Comparison of ENCODE assay signal across 8 cellular contexts in genomic region chr10:114525368-114525949, GRCh38.
DNase-seq lines count a peak whose midpoint lies in the region; ATAC-seq and TF ChIP-seq lines count a peak whose summit lies in the region.

No MANE protein-coding gene starts in this region.

- H3K9me3 Mint-ChIP-seq in T-cell (no peaks in the 10 kb centered on the region), HFFc6 (no peaks in the 10 kb centered on the region)

- CTCF ChIA-PET in T-cell (lab: Charles Lee) = interaction anchor here in 1 of 2 donors (0.6 to 4.9 kb wide), 13 partner anchors 8 to 297 kb away, joined by 3 to 88 read pairs (median 4); partner anchors contain the start of gene FHIP2A

- H3K4me3 ChIP-seq in gastroesophageal sphincter = peak overlapping the region; percentile 52
- H3K4me3 ChIP-seq in skin epidermis = peak overlapping the region; percentile 28 to 52 (median 37)

- H3K27me3 ChIP-seq in gastroesophageal sphincter = no peaks in the 10 kb centered on the region

- peak overlapping the region; percentile 75 to 84 (median 82) for H3K27ac ChIP-seq in gastroesophageal sphincter
- peak overlapping the region in 18 of 21 experiments; percentile 9 to 87 (median 81) for H3K27ac ChIP-seq in skin epidermis

- WGBS in gastroesophageal sphincter (ENCODE audit: low coverage in 1 of 2), 2 donors = 9 to 16% methylated on average over 7 to 8 of the region's 8 CpGs

- TF ChIP-seq EP300 in gastroesophageal sphincter (IDR thresholded peaks at IDR 0.05) = no peak

- H3K4me3 Mint-ChIP-seq in T-cell (peak overlapping the region; percentile 93 to 94 (median 94)), HFFc6 (no peak overlapping the region)

- DNase-seq in NCI-H1417 (lab: John Stamatoyannopoulos, UW) (peak; percentile 0 to 59 (median 36)), NCI-H1417 treated with DMSO at 0.1 percent for 48 hours (lab: John Stamatoyannopoulos, UW) (no peak), T-cell (peak in 11 of 34 experiments; percentile 29 to 49 (median 42)), HFFc6 (no peak), ACHN (no peak)

- H3K9me3 ChIP-seq in gastroesophageal sphincter = no peaks in the 10 kb centered on the region

- POLR2A ChIA-PET in T-cell (lab: Charles Lee) = interaction anchor here (0.6 to 7.1 kb wide), 12 partner anchors 10 to 35 kb away, joined by 3 to 220 read pairs (median 5); no protein-coding TSS in a partner anchor

- TF ChIP-seq POLR2A in gastroesophageal sphincter (IDR thresholded peaks at IDR 0.05) = no peak

- H3K27ac Mint-ChIP-seq in T-cell (peak overlapping the region; percentile 95 to 98), HFFc6 (no peak overlapping the region)

- ATAC-seq in T-cell (replicated peaks in 1 of 4) (peak in 1 of 4 experiments; percentile 11), gastroesophageal sphincter (peak; percentile 32), GM21717 (IDR thresholded peaks at IDR 0.05; ENCODE audit: unreplicated experiment) (no peak)

- peaks cover 0 to 70% (median 4%) of the 10 kb centered on the region in 3 donors for H3K4me1 ChIP-seq in gastroesophageal sphincter

- H3K27me3 Mint-ChIP-seq in T-cell = no peaks in the 10 kb centered on the region
- no peaks in the 10 kb centered on the region for H3K27me3 Mint-ChIP-seq in HFFc6 (ENCODE audit: insufficient read depth)

- TF ChIP-seq CTCF in gastroesophageal sphincter (IDR thresholded peaks at IDR 0.05) (no peak), HFFc6 (IDR thresholded peaks at IDR 0.05) (no peak)

- H3K36me3 ChIP-seq in gastroesophageal sphincter = no peaks in the 10 kb centered on the region

- in situ Hi-C loops in ACHN (cut with HindIII; ENCODE audit: low pct_ligation_motif_present, low pct_unique_long_range_greater_than_20kb, low sequenced_read_pairs) = no loop called here

- H3K4me1 Mint-ChIP-seq in T-cell = peaks cover 66 to 86% (median 76%) of the 10 kb centered on the region in 3 donors
- peaks cover 10% of the 10 kb centered on the region for H3K4me1 Mint-ChIP-seq in HFFc6 (ENCODE audit: low read depth)

- H3K36me3 Mint-ChIP-seq in T-cell (peaks cover 30% of the 10 kb centered on the region), HFFc6 (ENCODE audit: low read depth) (peaks cover 1% of the 10 kb centered on the region; the same call in 1 of the 2 replicates)

Comparison
In these comparisons a context has a peak if more than half of its experiments do, and no peak if none do; other contexts are left out.
1. DNase-seq: peak in NCI-H1417 (3 of 3); none in NCI-H1417 treated with DMSO at 0.1 percent for 48 hours (single experiment), HFFc6 (single experiment) and ACHN (single experiment).